ENCODE assay signal across 8 cellular contexts in genomic region chr3:132723024-132723462, GRCh38. TPM values are rescaled to one million over a fixed set of nuclear protein-coding genes. Genes with fewer than 3 reads are reported as not detected.
A peak's percentile ranks its signal among the peaks of the same experiment; 100 is the strongest.
DNase-seq lines count a peak whose midpoint lies in the region; ATAC-seq and TF ChIP-seq lines count a peak whose summit lies in the region.

No MANE protein-coding gene starts in this region.

- no peak for DNase-seq in A673 (ENCODE audit: low spot score)
- peak; percentile 52 to 71 for DNase-seq in foreskin keratinocyte
- no peak for DNase-seq in NCI-H187 treated with DMSO at 0.1 percent for 48 hours (lab: John Stamatoyannopoulos, UW)
- DNase-seq in HUDEP-2 (lab: John Stamatoyannopoulos, UW; ENCODE audit: unreplicated experiment in 76 of 76), result no peak
- no peak for DNase-seq in glomerular visceral epithelial cell (ENCODE audit: extremely low spot score)

- H3K27me3 ChIP-seq in A673 (replicated peaks; ENCODE audit: insufficient read depth, low read depth, low read length, poor library complexity) (no peaks in the 10 kb centered on the region), SU-DHL-6 (ENCODE audit: low read length) (no peaks in the 10 kb centered on the region), foreskin keratinocyte (no peaks in the 10 kb centered on the region), skeletal muscle satellite cell (ENCODE audit: control insufficient read depth, insufficient read depth, low read length) (no peaks in the 10 kb centered on the region)

- peak overlapping the region; percentile 95 for H2AFZ ChIP-seq in SU-DHL-6 (ENCODE audit: low read depth, low read length, severe bottlenecking)

- H3K9me3 ChIP-seq in A673 (ENCODE audit: low read depth, low read length, poor library complexity, severe bottlenecking) (no peaks in the 10 kb centered on the region), SU-DHL-6 (ENCODE audit: insufficient read depth, low read length) (no peaks in the 10 kb centered on the region), skeletal muscle satellite cell (replicated peaks; ENCODE audit: low read length) (no peaks in the 10 kb centered on the region)

- ATAC-seq in GM19351 (IDR thresholded peaks at IDR 0.05; ENCODE audit: unreplicated experiment), result peak; percentile 21
- ATAC-seq in foreskin keratinocyte, result no peak

- H3K27ac ChIP-seq in A673 (ENCODE audit: low read depth, low read length, poor library complexity, severe bottlenecking) (peak overlapping the region; percentile 37), SU-DHL-6 (ENCODE audit: low read depth, low read length) (no peak overlapping the region), foreskin keratinocyte (no peak overlapping the region)

- H3K9ac ChIP-seq in SU-DHL-6 (ENCODE audit: low read length), result peak overlapping the region; percentile 67
- peak overlapping the region; percentile 85 for H3K9ac ChIP-seq in skeletal muscle satellite cell (ENCODE audit: low read depth, low read length)

- no peaks in the 10 kb centered on the region for H3K79me2 ChIP-seq in SU-DHL-6 (ENCODE audit: insufficient read depth, low read length)

- H3K4me2 ChIP-seq in SU-DHL-6 (ENCODE audit: low read depth, low read length, poor library complexity, severe bottlenecking) (peak overlapping the region; percentile 98), skeletal muscle satellite cell (ENCODE audit: low read length) (peak overlapping the region; percentile 98)

- BruUV-seq in A673 (replicated peaks; lab: Mats Ljungman, UMichigan), result no TSS peak

- H3K9me2 ChIP-seq in SU-DHL-6 (replicated peaks; ENCODE audit: insufficient read depth, low read length), result no peaks in the 10 kb centered on the region

- CTCF ChIA-PET in A673 (lab: Charles Lee), result interaction anchor here (0.5 to 0.8 kb wide), 2 partner anchors 64 to 305 kb away, joined by 3 to 4 read pairs; no protein-coding TSS in a partner anchor

- H3K36me3 ChIP-seq in A673 (ENCODE audit: insufficient read depth, low read length, poor library complexity, severe bottlenecking) (no peaks in the 10 kb centered on the region), SU-DHL-6 (ENCODE audit: low read length) (no peaks in the 10 kb centered on the region), skeletal muscle satellite cell (ENCODE audit: insufficient read depth, low read length) (peaks cover 9% of the 10 kb centered on the region)

- H3K4me3 ChIP-seq in A673 (ENCODE audit: low read depth, low read length, poor library complexity, severe bottlenecking) (peak overlapping the region; percentile 68), SU-DHL-6 (ENCODE audit: insufficient read depth, low read length, poor library complexity, severe bottlenecking) (peak overlapping the region; percentile 94), skeletal muscle satellite cell (ENCODE audit: low read length) (peak overlapping the region; percentile 89)

- POLR2A ChIA-PET in A673 (lab: Charles Lee; ENCODE audit: low non-redundant PET), result no interaction called here

- H4K20me1 ChIP-seq in SU-DHL-6 (ENCODE audit: low read depth, low read length), result no peaks in the 10 kb centered on the region

- TF ChIP-seq CTCF in A673 (conservative IDR thresholded peaks at IDR 0.05; ENCODE audit: low read depth, low read length) (no peak), SU-DHL-6 (IDR thresholded peaks at IDR 0.05; ENCODE audit: insufficient read depth, low read length, poor library complexity, severe bottlenecking) (no peak), foreskin keratinocyte (conservative IDR thresholded peaks at IDR 0.05) (no peak)

- H3K4me1 ChIP-seq in A673 (ENCODE audit: insufficient read depth, low read length, poor library complexity, severe bottlenecking) (no peaks in the 10 kb centered on the region), foreskin keratinocyte (peaks cover 16% of the 10 kb centered on the region), skeletal muscle satellite cell (ENCODE audit: control insufficient read depth, insufficient read depth, low read length) (peaks cover 21% of the 10 kb centered on the region)

- intact Hi-C loops in A673 (cut with micrococcal nuclease; ENCODE audit: unreplicated experiment), result loop anchor here (5.0 kb wide), 1 partner anchor 61 kb away; the partner anchor contains the start of gene UBA5

- H3F3A ChIP-seq in SU-DHL-6 (ENCODE audit: insufficient read depth), result peaks cover 12% of the 10 kb centered on the region; the same call in 1 of the 2 replicates

RNA-seq across cellular contexts. Expression of gene NPHP3, which starts 0.8 kb away (rescaled TPM):
- total RNA-seq in A673 (2021) (5.8 and 9.0 TPM in 2 replicates), foreskin keratinocyte (12.7 and 12.8 TPM in 2 replicates)
- polyA plus RNA-seq in foreskin keratinocyte, result 3.4 and 4.2 TPM in 2 replicates
- 30.4 and 31.2 TPM in 2 replicates for total RNA-seq in skeletal muscle satellite cell (2012; rRNA removed)

Comparison
In these comparisons a context has a peak if more than half of its experiments do, and no peak if none do; other contexts are left out.
1. DNase-seq: peak in foreskin keratinocyte (2 of 2); none in A673 (single experiment), NCI-H187 treated with DMSO at 0.1 percent for 48 hours (single experiment), HUDEP-2 (0 of 76) and glomerular visceral epithelial cell (single experiment).
2. Peak in every context shown above with its lines, with median percentiles within 50 percentile points of each other: H3K4me3 ChIP-seq.